ENCODE assay signal across 1 cellular context in genomic region chr5:136056771-136057335, GRCh38.
TF ChIP-seq lines count a peak whose summit lies in the region.

No MANE protein-coding gene starts in this region.

TF ChIP-seq in A549, 52 proteins besides CTCF, POLR2A, EP300 and RAD21 (continued from another document):
- TF ChIP-seq ELK1 (IDR thresholded peaks at IDR 0.05; ENCODE audit: low read depth, low read length) (no peak), JUNB (IDR thresholded peaks at IDR 0.05) (no peak), ZFP36 (IDR thresholded peaks at IDR 0.05; ENCODE audit: borderline replicate concordance, partially characterized antibody) (no peak), CBX2 (IDR thresholded peaks at IDR 0.05; ENCODE audit: borderline replicate concordance, low read depth) (no peak), CHD4 (IDR thresholded peaks at IDR 0.05; ENCODE audit: borderline replicate concordance) (no peak), HOXB13 (CRISPR knock-in tag; IDR thresholded peaks at IDR 0.05; ENCODE audit: low read depth) (no peak), KDM1A (IDR thresholded peaks at IDR 0.05; ENCODE audit: low read depth) (no peak), E2F6 (IDR thresholded peaks at IDR 0.05; ENCODE audit: borderline replicate concordance, low read depth) (no peak), MAFK (IDR thresholded peaks at IDR 0.05; ENCODE audit: partially characterized antibody) (no peak)
